In the genomic region with DNA sequence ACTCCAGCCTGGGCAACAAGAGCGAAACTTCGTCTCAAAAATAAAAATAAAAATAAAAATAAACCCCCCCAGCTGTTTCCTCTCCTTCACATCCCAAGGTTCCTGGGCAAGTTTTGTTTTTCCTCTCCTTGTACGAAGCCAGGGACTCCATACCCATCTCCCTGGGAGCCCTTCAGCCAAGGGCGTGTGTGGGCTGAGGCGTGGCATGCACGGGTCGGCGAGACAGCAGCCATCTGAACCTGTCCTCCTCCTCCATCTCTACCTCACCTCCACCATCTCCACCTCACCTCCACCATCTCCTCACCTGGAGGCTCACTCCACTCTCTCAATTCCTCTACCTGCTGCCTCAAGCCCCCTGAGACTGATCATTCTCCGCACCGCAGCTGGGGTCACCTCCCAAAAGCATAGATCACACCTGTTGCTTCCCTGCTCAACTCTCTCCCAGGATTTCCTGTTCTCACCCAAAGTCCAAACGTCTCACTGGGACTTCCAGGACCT, we compare ENCODE assay signal across 1 cellular context.
TF ChIP-seq lines count a peak whose summit lies in the region.

No MANE protein-coding gene starts in this region.

TF ChIP-seq in GM12878, 131 proteins besides CTCF, POLR2A, EP300 and RAD21:
- TF ChIP-seq FOXK2 (IDR thresholded peaks at IDR 0.05) (no peak), JUND (IDR thresholded peaks at IDR 0.05; ENCODE audit: low read depth, low read length) (no peak)
- TF ChIP-seq, protein P1, sequence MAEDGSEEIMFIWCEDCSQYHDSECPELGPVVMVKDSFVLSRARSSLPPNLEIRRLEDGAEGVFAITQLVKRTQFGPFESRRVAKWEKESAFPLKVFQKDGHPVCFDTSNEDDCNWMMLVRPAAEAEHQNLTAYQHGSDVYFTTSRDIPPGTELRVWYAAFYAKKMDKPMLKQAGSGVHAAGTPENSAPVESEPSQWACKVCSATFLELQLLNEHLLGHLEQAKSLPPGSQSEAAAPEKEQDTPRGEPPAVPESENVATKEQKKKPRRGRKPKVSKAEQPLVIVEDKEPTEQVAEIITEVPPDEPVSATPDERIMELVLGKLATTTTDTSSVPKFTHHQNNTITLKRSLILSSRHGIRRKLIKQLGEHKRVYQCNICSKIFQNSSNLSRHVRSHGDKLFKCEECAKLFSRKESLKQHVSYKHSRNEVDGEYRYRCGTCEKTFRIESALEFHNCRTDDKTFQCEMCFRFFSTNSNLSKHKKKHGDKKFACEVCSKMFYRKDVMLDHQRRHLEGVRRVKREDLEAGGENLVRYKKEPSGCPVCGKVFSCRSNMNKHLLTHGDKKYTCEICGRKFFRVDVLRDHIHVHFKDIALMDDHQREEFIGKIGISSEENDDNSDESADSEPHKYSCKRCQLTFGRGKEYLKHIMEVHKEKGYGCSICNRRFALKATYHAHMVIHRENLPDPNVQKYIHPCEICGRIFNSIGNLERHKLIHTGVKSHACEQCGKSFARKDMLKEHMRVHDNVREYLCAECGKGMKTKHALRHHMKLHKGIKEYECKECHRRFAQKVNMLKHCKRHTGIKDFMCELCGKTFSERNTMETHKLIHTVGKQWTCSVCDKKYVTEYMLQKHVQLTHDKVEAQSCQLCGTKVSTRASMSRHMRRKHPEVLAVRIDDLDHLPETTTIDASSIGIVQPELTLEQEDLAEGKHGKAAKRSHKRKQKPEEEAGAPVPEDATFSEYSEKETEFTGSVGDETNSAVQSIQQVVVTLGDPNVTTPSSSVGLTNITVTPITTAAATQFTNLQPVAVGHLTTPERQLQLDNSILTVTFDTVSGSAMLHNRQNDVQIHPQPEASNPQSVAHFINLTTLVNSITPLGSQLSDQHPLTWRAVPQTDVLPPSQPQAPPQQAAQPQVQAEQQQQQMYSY (CRISPR knock-in tag; IDR thresholded peaks at IDR 0.05): no peak
TF ChIP-seq in GM12878: peak in this region for 0.
